In genomic region chr16:64116151-64116550, GRCh38 we compare ENCODE assay signal across 7 cellular contexts.
"Had no signal": no experiment of that assay in that cellular context is flagged by ENCODE, and none has a peak within 500 bp of the region (broad histone marks: within the 10 kb centered on the region; RNA-seq: fewer than 3 reads in every experiment).

No MANE protein-coding gene starts in this region.

- DNase-seq: IMR-90, KBM-7 had no signal

- H3K27me3 Mint-ChIP-seq: IgD-negative memory B cell had no signal

- H3K36me3 Mint-ChIP-seq: IgD-negative memory B cell had no signal

- H3K27ac Mint-ChIP-seq: IgD-negative memory B cell had no signal

- H3K4me3 Mint-ChIP-seq: IgD-negative memory B cell had no signal

- H3K4me3 ChIP-seq: K562 had no signal

- H3K27ac ChIP-seq: HL-60 had no signal

- FAIRE-seq: HepG2, HTR-8/SVneo, K562 had no signal

- ATAC-seq: HepG2, K562 had no signal
